Comparison of ENCODE assay signal across 8 cellular contexts in genomic region chr22:23401910-23402274, GRCh38.
DNase-seq lines count a peak whose midpoint lies in the region; ATAC-seq and TF ChIP-seq lines count a peak whose summit lies in the region.

No MANE protein-coding gene starts in this region.

- no peaks in the 10 kb centered on the region for H3K36me3 ChIP-seq in GM23338 (ENCODE audit: insufficient read depth)

- peak overlapping the region; percentile 90 for H2AFZ ChIP-seq in GM23338

- H3K4me1 Mint-ChIP-seq in GM23338: peaks cover 7% of the 10 kb centered on the region
- H3K4me1 Mint-ChIP-seq in T-helper 17 cell: peaks cover 2% of the 10 kb centered on the region

- DNase-seq in GM23338 (ENCODE audit: low spot score): no peak
- no peak for DNase-seq in T-helper 17 cell
- DNase-seq in retinal pigment epithelial cell (ENCODE audit: low read depth): no peak
- no peak for DNase-seq in stimulated activated CD4-positive, alpha-beta T cell treated with anti-CD3 and anti-CD28 coated beads, Interleukin-2, amount 100 ng/mL, for 48 hours
- DNase-seq in GM20000 (ENCODE audit: low spot score): no peak
- DNase-seq in NOMO-1 treated with DMSO at 0.1 percent for 48 hours (lab: John Stamatoyannopoulos, UW; ENCODE audit: unreplicated experiment): no peak
- no peak for DNase-seq in MV-4-11 (lab: John Stamatoyannopoulos, UW)

- no peaks in the 10 kb centered on the region for H3K27me3 ChIP-seq in GM23338 (ENCODE audit: insufficient read depth)

- H3K4me2 ChIP-seq in GM23338: peak overlapping the region; percentile 82

- H3K36me3 Mint-ChIP-seq in GM23338 (ENCODE audit: low read depth) (no peaks in the 10 kb centered on the region), T-helper 17 cell (ENCODE audit: low read depth) (no peaks in the 10 kb centered on the region)

- no peak overlapping the region for H3K27ac ChIP-seq in GM23338 (ENCODE audit: low read depth)

- no peaks in the 10 kb centered on the region for H4K20me1 ChIP-seq in GM23338 (replicated peaks; ENCODE audit: insufficient read depth)

- H3K4me3 ChIP-seq in GM23338: peak overlapping the region; percentile 68
- peak overlapping the region; percentile 41 for H3K4me3 ChIP-seq in iPS-11a (ENCODE audit: low read depth, low read length)
- peak overlapping the region; percentile 41 for H3K4me3 ChIP-seq in retinal pigment epithelial cell (ENCODE audit: low read length)

- H3K4me3 Mint-ChIP-seq in GM23338 (peak overlapping the region; percentile 69), T-helper 17 cell (peak overlapping the region; percentile 19)

- no peaks in the 10 kb centered on the region for H3K79me2 ChIP-seq in GM23338 (replicated peaks; ENCODE audit: insufficient read depth)

- ATAC-seq in GM23338: peak; percentile 17
- ATAC-seq in T-helper 17 cell: no peak

- no peaks in the 10 kb centered on the region for H3K9me2 ChIP-seq in GM23338 (ENCODE audit: insufficient read depth)

- no peaks in the 10 kb centered on the region for H3K9me3 Mint-ChIP-seq in GM23338

- H3K27me3 Mint-ChIP-seq in GM23338 (ENCODE audit: insufficient read depth, low read depth, poor library complexity) (peaks cover 15% of the 10 kb centered on the region), T-helper 17 cell (peaks cover 13% of the 10 kb centered on the region)

- no peak for TF ChIP-seq CTCF in GM23338 (conservative IDR thresholded peaks at IDR 0.05; ENCODE audit: low read depth in 2 of 2)
- TF ChIP-seq CTCF in retinal pigment epithelial cell (conservative IDR thresholded peaks at IDR 0.05; ENCODE audit: low read depth, low read length): no peak
- no peak for TF ChIP-seq CTCF in GM20000 (IDR thresholded peaks at IDR 0.05; ENCODE audit: extremely low read depth, missing control alignments)

- H3K9me3 ChIP-seq in T-helper 17 cell (ENCODE audit: control insufficient read depth, low read length, poor library complexity, severe bottlenecking): no peaks in the 10 kb centered on the region

- H3K27ac Mint-ChIP-seq in GM23338 (no peak overlapping the region), T-helper 17 cell (no peak overlapping the region)

- peaks cover 5% of the 10 kb centered on the region for H3K4me1 ChIP-seq in GM23338 (ENCODE audit: insufficient read depth)

- no peaks in the 10 kb centered on the region for H3F3A ChIP-seq in GM23338 (replicated peaks; ENCODE audit: low read depth)

TF ChIP-seq in GM23338, 12 proteins besides CTCF, POLR2A, EP300 and RAD21:
- TF ChIP-seq ZNF462 (CRISPR knock-in tag; IDR thresholded peaks at IDR 0.05): no peak
- TF ChIP-seq NANOG (IDR thresholded peaks at IDR 0.05; ENCODE audit: borderline replicate concordance): no peak
- no peak for TF ChIP-seq EZH2phosphoT487 (IDR thresholded peaks at IDR 0.05; ENCODE audit: unreplicated experiment)
- TF ChIP-seq, protein P1, sequence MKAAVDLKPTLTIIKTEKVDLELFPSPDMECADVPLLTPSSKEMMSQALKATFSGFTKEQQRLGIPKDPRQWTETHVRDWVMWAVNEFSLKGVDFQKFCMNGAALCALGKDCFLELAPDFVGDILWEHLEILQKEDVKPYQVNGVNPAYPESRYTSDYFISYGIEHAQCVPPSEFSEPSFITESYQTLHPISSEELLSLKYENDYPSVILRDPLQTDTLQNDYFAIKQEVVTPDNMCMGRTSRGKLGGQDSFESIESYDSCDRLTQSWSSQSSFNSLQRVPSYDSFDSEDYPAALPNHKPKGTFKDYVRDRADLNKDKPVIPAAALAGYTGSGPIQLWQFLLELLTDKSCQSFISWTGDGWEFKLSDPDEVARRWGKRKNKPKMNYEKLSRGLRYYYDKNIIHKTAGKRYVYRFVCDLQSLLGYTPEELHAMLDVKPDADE (IDR thresholded peaks at IDR 0.05): no peak
- TF ChIP-seq JUNB (IDR thresholded peaks at IDR 0.05; ENCODE audit: unreplicated experiment): no peak
- TF ChIP-seq, protein P2, sequence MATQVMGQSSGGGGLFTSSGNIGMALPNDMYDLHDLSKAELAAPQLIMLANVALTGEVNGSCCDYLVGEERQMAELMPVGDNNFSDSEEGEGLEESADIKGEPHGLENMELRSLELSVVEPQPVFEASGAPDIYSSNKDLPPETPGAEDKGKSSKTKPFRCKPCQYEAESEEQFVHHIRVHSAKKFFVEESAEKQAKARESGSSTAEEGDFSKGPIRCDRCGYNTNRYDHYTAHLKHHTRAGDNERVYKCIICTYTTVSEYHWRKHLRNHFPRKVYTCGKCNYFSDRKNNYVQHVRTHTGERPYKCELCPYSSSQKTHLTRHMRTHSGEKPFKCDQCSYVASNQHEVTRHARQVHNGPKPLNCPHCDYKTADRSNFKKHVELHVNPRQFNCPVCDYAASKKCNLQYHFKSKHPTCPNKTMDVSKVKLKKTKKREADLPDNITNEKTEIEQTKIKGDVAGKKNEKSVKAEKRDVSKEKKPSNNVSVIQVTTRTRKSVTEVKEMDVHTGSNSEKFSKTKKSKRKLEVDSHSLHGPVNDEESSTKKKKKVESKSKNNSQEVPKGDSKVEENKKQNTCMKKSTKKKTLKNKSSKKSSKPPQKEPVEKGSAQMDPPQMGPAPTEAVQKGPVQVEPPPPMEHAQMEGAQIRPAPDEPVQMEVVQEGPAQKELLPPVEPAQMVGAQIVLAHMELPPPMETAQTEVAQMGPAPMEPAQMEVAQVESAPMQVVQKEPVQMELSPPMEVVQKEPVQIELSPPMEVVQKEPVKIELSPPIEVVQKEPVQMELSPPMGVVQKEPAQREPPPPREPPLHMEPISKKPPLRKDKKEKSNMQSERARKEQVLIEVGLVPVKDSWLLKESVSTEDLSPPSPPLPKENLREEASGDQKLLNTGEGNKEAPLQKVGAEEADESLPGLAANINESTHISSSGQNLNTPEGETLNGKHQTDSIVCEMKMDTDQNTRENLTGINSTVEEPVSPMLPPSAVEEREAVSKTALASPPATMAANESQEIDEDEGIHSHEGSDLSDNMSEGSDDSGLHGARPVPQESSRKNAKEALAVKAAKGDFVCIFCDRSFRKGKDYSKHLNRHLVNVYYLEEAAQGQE (IDR thresholded peaks at IDR 0.05; ENCODE audit: unreplicated experiment): no peak
- no peak for TF ChIP-seq CREB1 (CRISPR knock-in tag; IDR thresholded peaks at IDR 0.05; ENCODE audit: low read depth)
- TF ChIP-seq ZNF331 (CRISPR knock-in tag; IDR thresholded peaks at IDR 0.05; ENCODE audit: low read depth): no peak
- TF ChIP-seq STAT1 (IDR thresholded peaks at IDR 0.05; ENCODE audit: unreplicated experiment): no peak
- no peak for TF ChIP-seq ZNF114 (CRISPR knock-in tag; IDR thresholded peaks at IDR 0.05)
- no peak for TF ChIP-seq EZH2 (IDR thresholded peaks at IDR 0.05; ENCODE audit: low read depth, unreplicated experiment)
- TF ChIP-seq POLR2AphosphoS5 (IDR thresholded peaks at IDR 0.05; ENCODE audit: low read depth): no peak
TF ChIP-seq in GM23338: peak in this region for 0.
